Comparison of ENCODE assay signal across 9 cellular contexts in genomic region chr5:151721087-151721646, GRCh38. TPM values are rescaled to one million over a fixed set of nuclear protein-coding genes. Genes with fewer than 3 reads are reported as not detected.
DNase-seq lines count a peak whose midpoint lies in the region; ATAC-seq and TF ChIP-seq lines count a peak whose summit lies in the region.
"Had no signal": no experiment of that assay in that cellular context is flagged by ENCODE, and none has a peak within 500 bp of the region (broad histone marks: within the 10 kb centered on the region; RNA-seq: fewer than 3 reads in every experiment).

No MANE protein-coding gene starts in this region.

- TF ChIP-seq CTCF in hepatocyte (IDR thresholded peaks at IDR 0.05; ENCODE audit: poor library complexity) = no peak
- TF ChIP-seq CTCF in testis (IDR thresholded peaks at IDR 0.05) = no peak

- intact Hi-C loops in testis (cut with DNase I; ENCODE audit: low total_unique reads) = no loop called here

- peak overlapping the region; percentile 47 for H3K27ac ChIP-seq in hepatocyte
- no peak overlapping the region for H3K27ac ChIP-seq in testis

- H3K4me2 ChIP-seq in hepatocyte = no peak overlapping the region

- DNase-seq in hepatocyte (ENCODE audit: low spot score) = no peak
- DNase-seq in dedifferentiated amniotic fluid mesenchymal stem cell (ENCODE audit: extremely low spot score) = no peak
- DNase-seq in testis = no peak
- no peak for DNase-seq in iPS-NIHi7 (ENCODE audit: extremely low spot score)
- no peak for DNase-seq in mesenteric fat pad (ENCODE audit: low spot score)
- DNase-seq: T-helper 9 cell had no signal

- H4K20me1 ChIP-seq in hepatocyte (ENCODE audit: insufficient read depth, poor library complexity, severe bottlenecking) = no peaks in the 10 kb centered on the region

- H3K36me3 ChIP-seq in hepatocyte (replicated peaks; ENCODE audit: insufficient read depth, low read depth) (no peaks in the 10 kb centered on the region), testis (ENCODE audit: low read depth, missing control alignments) (no peaks in the 10 kb centered on the region)

- H3K9me2 ChIP-seq in hepatocyte (replicated peaks; ENCODE audit: insufficient read depth) = no peaks in the 10 kb centered on the region

- peak; percentile 90 for ATAC-seq in GM18517 (IDR thresholded peaks at IDR 0.05; ENCODE audit: unreplicated experiment)
- peak; percentile 83 for ATAC-seq in GM21526 (IDR thresholded peaks at IDR 0.05; ENCODE audit: low FRiP score, unreplicated experiment)
- peak; percentile 85 for ATAC-seq in HG03460 (IDR thresholded peaks at IDR 0.05; ENCODE audit: unreplicated experiment)

- 79% methylated on average over 3 of the region's 3 CpGs for WGBS in hepatocyte (ENCODE audit: low lambda C conversion rate, missing lambda C conversion rate)
- 71 to 76% methylated on average over 3 of the region's 3 CpGs for WGBS in testis, 2 donors

- H3K4me3 ChIP-seq in hepatocyte (no peak overlapping the region), testis (no peak overlapping the region)

- no peak for TF ChIP-seq POLR2A in testis (IDR thresholded peaks at IDR 0.05)

- H3K27me3 ChIP-seq in hepatocyte (no peaks in the 10 kb centered on the region), testis (no peaks in the 10 kb centered on the region)

- H3K4me1 ChIP-seq in hepatocyte (ENCODE audit: insufficient read depth) (peaks cover 15% of the 10 kb centered on the region), testis (peaks cover 41% of the 10 kb centered on the region)

- no peak overlapping the region for H2AFZ ChIP-seq in hepatocyte

- no peaks in the 10 kb centered on the region for H3K79me2 ChIP-seq in hepatocyte

- H3K9me3 ChIP-seq in hepatocyte (ENCODE audit: low read depth) (no peaks in the 10 kb centered on the region), testis (no peaks in the 10 kb centered on the region)

RNA-seq across cellular contexts. Expression of gene SPARC, which starts 34.5 kb away (rescaled TPM):
- total RNA-seq in hepatocyte = 4,086 and 4,089 TPM in 2 replicates
- 15,889 and 16,729 TPM in 2 replicates for polyA plus RNA-seq in hepatocyte
- total RNA-seq in testis = 1,000 to 10,000 TPM; 1,884 to 2,585 TPM
- 3,080 TPM for polyA plus RNA-seq in testis (ENCODE audit: insufficient read depth, low read depth, low replicate concordance)
- total RNA-seq in mesenteric fat pad = 1,881 TPM

RNA-seq across cellular contexts. Expression of gene ATOX1, which starts 37.3 kb away (rescaled TPM):
- total RNA-seq in hepatocyte (112 and 174 TPM in 2 replicates), testis (100 to 1,000 TPM; 135 to 145 TPM), mesenteric fat pad (99.2 TPM)
- polyA plus RNA-seq in hepatocyte (333 and 348 TPM in 2 replicates), testis (ENCODE audit: insufficient read depth, low read depth, low replicate concordance) (115 TPM)

RNA-seq across cellular contexts. Expression of gene G3BP1, which starts 50.6 kb away (rescaled TPM):
- total RNA-seq in hepatocyte (143 and 151 TPM in 2 replicates), testis (100 to 1,000 TPM; 112 TPM), mesenteric fat pad (186 TPM)
- polyA plus RNA-seq in hepatocyte (117 and 123 TPM in 2 replicates), testis (ENCODE audit: insufficient read depth, low read depth, low replicate concordance) (115 TPM)
